25 cellular contexts compared by ENCODE assay signal in genomic region chr1:226960256-226960655, GRCh38.
"Had no signal": no experiment of that assay in that cellular context is flagged by ENCODE, and none has a peak within 500 bp of the region (broad histone marks: within the 10 kb centered on the region; RNA-seq: fewer than 3 reads in every experiment).

No MANE protein-coding gene starts in this region.

- H3K27me3 ChIP-seq: brain microvascular endothelial cell, cardiac muscle cell had no signal

- H3K9me3 Mint-ChIP-seq: activated CD4-positive, alpha-beta memory T cell treated with anti-CD3 and anti-CD28 coated beads for 36 hours; T-cell had no signal

- H3K36me3 Mint-ChIP-seq: activated CD4-positive, alpha-beta memory T cell treated with anti-CD3 and anti-CD28 coated beads for 36 hours had no signal

- DNase-seq: activated CD4-positive, alpha-beta T cell treated with anti-CD3 and anti-CD28 coated beads, Interleukin-2, amount 10 ng/mL, durations not matched to agents 7 days and 5 days; activated CD4-positive, CD25-positive, alpha-beta regulatory T cell; activated CD8-positive, alpha-beta memory T cell treated with anti-CD3 and anti-CD28 coated beads for 24 hours; activated gamma-delta T cell treated with Interleukin-2 at 50 U/mL for 16 hours; activated naive CD8-positive, alpha-beta T cell treated with anti-CD3 and anti-CD28 coated beads for 36 hours; brain microvascular endothelial cell; KBM-7; NCI-H1048; NCI-H1417 treated with DMSO at 0.1 percent for 48 hours; NCI-H2029 treated with DMSO at 0.1 percent for 48 hours; NCI-H345; NCI-H510A; NCI-H526 treated with DMSO at 0.1 percent for 48 hours; NK-92 treated with Interleukin-12 subunit alpha and Interleukin-12 subunit beta, amount 100 ng/mL, for 24 hours; OCI-M1; RPMI8226; T-cell had no signal

- H3K4me3 ChIP-seq: cardiac muscle cell, SK-N-MC had no signal

- ATAC-seq: Panc1, Right ventricle myocardium inferior, T-cell had no signal

- H3K27ac ChIP-seq: brain microvascular endothelial cell, cardiac muscle cell, SK-N-MC, VCaP had no signal

- H3K36me3 ChIP-seq: brain microvascular endothelial cell, cardiac muscle cell had no signal

- H3K27ac Mint-ChIP-seq: activated CD4-positive, alpha-beta memory T cell treated with anti-CD3 and anti-CD28 coated beads for 36 hours; activated CD4-positive, alpha-beta T cell treated with anti-CD3 and anti-CD28 coated beads, Interleukin-2, amount 10 ng/mL, durations not matched to agents 7 days and 5 days; activated naive CD4-positive, alpha-beta T cell treated with anti-CD3 and anti-CD28 coated beads, Interleukin-2, amount 10 ng/mL, durations not matched to agents 7 days and 5 days; activated naive CD8-positive, alpha-beta T cell treated with anti-CD3 and anti-CD28 coated beads for 36 hours; activated T-helper 2 cell treated with anti-CD3 and anti-CD28 coated beads, Interferon-gamma antibody, Interleukin-2, Interleukin-4, amounts not matched to agents 10 μg/mL and 5 μg/mL and 100 μg/mL, durations not matched to agents 14 hours and 24 hours and 36 hours; T-cell had no signal

- H3K4me3 Mint-ChIP-seq: activated CD4-positive, alpha-beta memory T cell treated with anti-CD3 and anti-CD28 coated beads for 36 hours; activated CD4-positive, alpha-beta T cell treated with anti-CD3 and anti-CD28 coated beads, Interleukin-2, amount 10 ng/mL, durations not matched to agents 7 days and 5 days; activated naive CD4-positive, alpha-beta T cell treated with anti-CD3 and anti-CD28 coated beads, Interleukin-2, amount 10 ng/mL, durations not matched to agents 7 days and 5 days; activated naive CD8-positive, alpha-beta T cell treated with anti-CD3 and anti-CD28 coated beads for 36 hours; T-cell had no signal

- H3K27me3 Mint-ChIP-seq: activated CD4-positive, alpha-beta memory T cell treated with anti-CD3 and anti-CD28 coated beads for 36 hours; activated CD4-positive, alpha-beta T cell treated with anti-CD3 and anti-CD28 coated beads, Interleukin-2, amount 10 ng/mL, durations not matched to agents 7 days and 5 days; activated naive CD4-positive, alpha-beta T cell treated with anti-CD3 and anti-CD28 coated beads, Interleukin-2, amount 10 ng/mL, durations not matched to agents 7 days and 5 days; activated naive CD8-positive, alpha-beta T cell treated with anti-CD3 and anti-CD28 coated beads for 36 hours; T-cell had no signal
